ENCODE assay signal across 1 cellular context in the genomic region with DNA sequence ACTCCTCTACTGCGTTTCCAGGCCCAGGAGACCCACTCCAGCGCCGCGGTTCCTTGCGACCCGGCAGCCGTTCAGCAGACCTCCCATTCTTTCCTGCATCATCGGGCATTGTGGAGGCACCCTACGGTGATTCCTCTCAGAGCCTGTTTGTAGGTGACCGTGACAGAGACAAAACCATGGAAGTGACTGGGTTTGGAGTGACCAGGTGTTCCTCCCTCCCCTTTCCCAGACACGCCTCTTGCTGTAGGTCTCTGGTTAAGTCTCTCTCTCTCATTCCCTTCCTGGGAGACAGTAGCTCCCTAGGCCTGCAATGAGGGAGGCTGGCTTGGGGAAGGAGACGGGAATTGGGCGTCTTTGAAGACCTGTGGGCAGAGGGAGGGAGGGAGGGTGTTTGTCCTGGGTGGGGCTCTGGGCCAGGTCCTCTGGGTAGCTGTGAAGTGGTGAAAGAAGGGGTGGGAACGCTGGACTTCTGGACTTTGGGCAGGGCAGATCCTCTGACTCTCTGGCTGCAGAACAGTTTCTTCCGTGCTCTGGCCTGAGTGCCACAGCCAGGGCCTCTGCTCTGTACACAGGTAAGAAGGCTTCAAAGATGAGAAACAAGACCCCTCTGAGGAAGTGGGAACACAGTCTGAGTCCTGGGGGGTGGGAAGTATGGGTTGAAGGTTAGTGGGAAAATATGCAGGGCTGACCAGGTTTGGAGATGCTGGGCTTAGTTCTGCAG.
TF ChIP-seq lines count a peak whose summit lies in the region.

No MANE protein-coding gene starts in this region.

TF ChIP-seq in HepG2, 621 proteins besides CTCF, POLR2A, EP300 and RAD21 (continued from another document and continues in another):
- TF ChIP-seq SUZ12 (IDR thresholded peaks at IDR 0.05; ENCODE audit: low read depth, low read length) (no peak), ZNF333 (CRISPR knock-in tag; IDR thresholded peaks at IDR 0.05; ENCODE audit: borderline replicate concordance) (0 out of 2 replicates have a peak, but pooled peaks have one; percentile 50), ZNF124 (CRISPR knock-in tag; IDR thresholded peaks at IDR 0.05) (peak; percentile 13), ESRRA (CRISPR knock-in tag; IDR thresholded peaks at IDR 0.05; ENCODE audit: low read depth) (0 out of 2 replicates have a peak, but pooled peaks have one; percentile 77), ZNF556 (CRISPR knock-in tag; IDR thresholded peaks at IDR 0.05; ENCODE audit: borderline replicate concordance) (0 out of 2 replicates have a peak, but pooled peaks have one; percentile 20), ARNTL (CRISPR knock-in tag; IDR thresholded peaks at IDR 0.05) (peak; percentile 72), SMAD9 (CRISPR knock-in tag; IDR thresholded peaks at IDR 0.05) (no peak), SALL1 (CRISPR knock-in tag; IDR thresholded peaks at IDR 0.05) (peak; percentile 70), SOX13 (IDR thresholded peaks at IDR 0.05) (0 out of 2 replicates have a peak, but pooled peaks have one; percentile 24), SOX13 (CRISPR knock-in tag; conservative IDR thresholded peaks at IDR 0.05 in 1 of 2, IDR thresholded peaks at IDR 0.05 in 1 of 2) (peak in 1 of 2 experiments; percentile 62; a peak in 2 of 4 replicates), GATAD1 (CRISPR knock-in tag; IDR thresholded peaks at IDR 0.05) (peak; percentile 47; the same call in 1 of the 2 replicates), SOX5 (CRISPR knock-in tag; IDR thresholded peaks at IDR 0.05; ENCODE audit: borderline replicate concordance) (peak; percentile 44; the same call in 1 of the 2 replicates), ZNF772 (CRISPR knock-in tag; IDR thresholded peaks at IDR 0.05) (peak; percentile 63), WIZ (CRISPR knock-in tag; IDR thresholded peaks at IDR 0.05) (0 out of 2 replicates have a peak, but pooled peaks have one; percentile 14), CBFB (CRISPR knock-in tag; IDR thresholded peaks at IDR 0.05) (no peak), FOSL2 (CRISPR knock-in tag; IDR thresholded peaks at IDR 0.05) (no peak), ZNF251 (CRISPR knock-in tag; IDR thresholded peaks at IDR 0.05) (no peak), SMYD3 (CRISPR knock-in tag; IDR thresholded peaks at IDR 0.05) (peak; percentile 84; the same call in 1 of the 2 replicates), ZNF430 (CRISPR knock-in tag; IDR thresholded peaks at IDR 0.05) (0 out of 2 replicates have a peak, but pooled peaks have one; percentile 64), ZBTB42 (CRISPR knock-in tag; IDR thresholded peaks at IDR 0.05) (no peak; the same call in 1 of the 2 replicates), ZSCAN21 (CRISPR knock-in tag; IDR thresholded peaks at IDR 0.05; ENCODE audit: borderline replicate concordance) (0 out of 2 replicates have a peak, but pooled peaks have one; percentile 39), ZNF713 (CRISPR knock-in tag; IDR thresholded peaks at IDR 0.05) (peak; percentile 38; the same call in 1 of the 2 replicates), HNRNPK (IDR thresholded peaks at IDR 0.05; ENCODE audit: low read depth, low read length, poor library complexity, severe bottlenecking) (peak; percentile 46), POLR2AphosphoS5 (IDR thresholded peaks at IDR 0.05; ENCODE audit: low read depth, low read length) (peak; percentile 84), IRX3 (CRISPR knock-in tag; IDR thresholded peaks at IDR 0.05; ENCODE audit: borderline replicate concordance, low read depth) (0 out of 2 replicates have a peak, but pooled peaks have one; percentile 21), BRCA1 (CRISPR knock-in tag; IDR thresholded peaks at IDR 0.05) (no peak), GFI1 (CRISPR knock-in tag; IDR thresholded peaks at IDR 0.05; ENCODE audit: borderline replicate concordance) (no peak; the same call in none of the 2 replicates), ZNF383 (CRISPR knock-in tag; IDR thresholded peaks at IDR 0.05; ENCODE audit: borderline replicate concordance) (peak; percentile 84; the same call in 1 of the 2 replicates), ZNF510 (CRISPR knock-in tag; IDR thresholded peaks at IDR 0.05; ENCODE audit: low read depth) (0 out of 2 replicates have a peak, but pooled peaks have one; percentile 65), XBP1 (CRISPR knock-in tag; IDR thresholded peaks at IDR 0.05) (no peak)
- TF ChIP-seq, protein P1, sequence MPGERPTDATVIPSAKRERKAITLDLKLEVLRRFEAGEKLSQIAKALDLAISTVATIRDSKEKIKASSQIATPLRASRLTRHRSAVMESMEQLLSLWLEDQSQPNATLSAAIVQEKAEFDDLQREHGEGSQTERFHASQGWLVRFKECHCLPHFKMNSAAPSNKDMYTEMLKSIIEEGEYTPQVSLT (CRISPR knock-in tag; IDR thresholded peaks at IDR 0.05; ENCODE audit: borderline replicate concordance, low read depth), result 0 out of 2 replicates have a peak, but pooled peaks have one; percentile 68
- TF ChIP-seq, protein P2, sequence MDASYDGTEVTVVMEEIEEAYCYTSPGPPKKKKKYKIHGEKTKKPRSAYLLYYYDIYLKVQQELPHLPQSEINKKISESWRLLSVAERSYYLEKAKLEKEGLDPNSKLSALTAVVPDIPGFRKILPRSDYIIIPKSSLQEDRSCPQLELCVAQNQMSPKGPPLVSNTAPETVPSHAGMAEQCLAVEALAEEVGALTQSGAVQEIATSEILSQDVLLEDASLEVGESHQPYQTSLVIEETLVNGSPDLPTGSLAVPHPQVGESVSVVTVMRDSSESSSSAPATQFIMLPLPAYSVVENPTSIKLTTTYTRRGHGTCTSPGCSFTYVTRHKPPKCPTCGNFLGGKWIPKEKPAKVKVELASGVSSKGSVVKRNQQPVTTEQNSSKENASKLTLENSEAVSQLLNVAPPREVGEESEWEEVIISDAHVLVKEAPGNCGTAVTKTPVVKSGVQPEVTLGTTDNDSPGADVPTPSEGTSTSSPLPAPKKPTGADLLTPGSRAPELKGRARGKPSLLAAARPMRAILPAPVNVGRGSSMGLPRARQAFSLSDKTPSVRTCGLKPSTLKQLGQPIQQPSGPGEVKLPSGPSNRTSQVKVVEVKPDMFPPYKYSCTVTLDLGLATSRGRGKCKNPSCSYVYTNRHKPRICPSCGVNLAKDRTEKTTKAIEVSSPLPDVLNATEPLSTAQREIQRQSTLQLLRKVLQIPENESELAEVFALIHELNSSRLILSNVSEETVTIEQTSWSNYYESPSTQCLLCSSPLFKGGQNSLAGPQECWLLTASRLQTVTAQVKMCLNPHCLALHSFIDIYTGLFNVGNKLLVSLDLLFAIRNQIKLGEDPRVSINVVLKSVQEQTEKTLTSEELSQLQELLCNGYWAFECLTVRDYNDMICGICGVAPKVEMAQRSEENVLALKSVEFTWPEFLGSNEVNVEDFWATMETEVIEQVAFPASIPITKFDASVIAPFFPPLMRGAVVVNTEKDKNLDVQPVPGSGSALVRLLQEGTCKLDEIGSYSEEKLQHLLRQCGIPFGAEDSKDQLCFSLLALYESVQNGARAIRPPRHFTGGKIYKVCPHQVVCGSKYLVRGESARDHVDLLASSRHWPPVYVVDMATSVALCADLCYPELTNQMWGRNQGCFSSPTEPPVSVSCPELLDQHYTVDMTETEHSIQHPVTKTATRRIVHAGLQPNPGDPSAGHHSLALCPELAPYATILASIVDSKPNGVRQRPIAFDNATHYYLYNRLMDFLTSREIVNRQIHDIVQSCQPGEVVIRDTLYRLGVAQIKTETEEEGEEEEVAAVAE (CRISPR knock-in tag; IDR thresholded peaks at IDR 0.05; ENCODE audit: borderline replicate concordance), result peak; percentile 35; the same call in 1 of the 2 replicates
- TF ChIP-seq, protein P3, sequence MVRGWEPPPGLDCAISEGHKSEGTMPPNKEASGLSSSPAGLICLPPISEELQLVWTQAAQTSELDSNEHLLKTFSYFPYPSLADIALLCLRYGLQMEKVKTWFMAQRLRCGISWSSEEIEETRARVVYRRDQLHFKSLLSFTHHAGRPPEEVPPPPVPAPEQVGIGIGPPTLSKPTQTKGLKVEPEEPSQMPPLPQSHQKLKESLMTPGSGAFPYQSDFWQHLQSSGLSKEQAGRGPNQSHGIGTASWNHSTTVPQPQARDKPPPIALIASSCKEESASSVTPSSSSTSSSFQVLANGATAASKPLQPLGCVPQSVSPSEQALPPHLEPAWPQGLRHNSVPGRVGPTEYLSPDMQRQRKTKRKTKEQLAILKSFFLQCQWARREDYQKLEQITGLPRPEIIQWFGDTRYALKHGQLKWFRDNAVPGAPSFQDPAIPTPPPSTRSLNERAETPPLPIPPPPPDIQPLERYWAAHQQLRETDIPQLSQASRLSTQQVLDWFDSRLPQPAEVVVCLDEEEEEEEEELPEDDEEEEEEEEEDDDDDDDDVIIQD (CRISPR knock-in tag; IDR thresholded peaks at IDR 0.05; ENCODE audit: low read depth), result 0 out of 2 replicates have a peak, but pooled peaks have one; percentile 50
- TF ChIP-seq, protein P4, sequence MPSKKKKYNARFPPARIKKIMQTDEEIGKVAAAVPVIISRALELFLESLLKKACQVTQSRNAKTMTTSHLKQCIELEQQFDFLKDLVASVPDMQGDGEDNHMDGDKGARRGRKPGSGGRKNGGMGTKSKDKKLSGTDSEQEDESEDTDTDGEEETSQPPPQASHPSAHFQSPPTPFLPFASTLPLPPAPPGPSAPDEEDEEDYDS (CRISPR knock-in tag; IDR thresholded peaks at IDR 0.05), result peak; percentile 75
- TF ChIP-seq, protein P5, sequence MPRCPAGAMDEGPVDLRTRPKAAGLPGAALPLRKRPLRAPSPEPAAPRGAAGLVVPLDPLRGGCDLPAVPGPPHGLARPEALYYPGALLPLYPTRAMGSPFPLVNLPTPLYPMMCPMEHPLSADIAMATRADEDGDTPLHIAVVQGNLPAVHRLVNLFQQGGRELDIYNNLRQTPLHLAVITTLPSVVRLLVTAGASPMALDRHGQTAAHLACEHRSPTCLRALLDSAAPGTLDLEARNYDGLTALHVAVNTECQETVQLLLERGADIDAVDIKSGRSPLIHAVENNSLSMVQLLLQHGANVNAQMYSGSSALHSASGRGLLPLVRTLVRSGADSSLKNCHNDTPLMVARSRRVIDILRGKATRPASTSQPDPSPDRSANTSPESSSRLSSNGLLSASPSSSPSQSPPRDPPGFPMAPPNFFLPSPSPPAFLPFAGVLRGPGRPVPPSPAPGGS (CRISPR knock-in tag; IDR thresholded peaks at IDR 0.05), result 0 out of 2 replicates have a peak, but pooled peaks have one; percentile 60
- TF ChIP-seq, protein P6, sequence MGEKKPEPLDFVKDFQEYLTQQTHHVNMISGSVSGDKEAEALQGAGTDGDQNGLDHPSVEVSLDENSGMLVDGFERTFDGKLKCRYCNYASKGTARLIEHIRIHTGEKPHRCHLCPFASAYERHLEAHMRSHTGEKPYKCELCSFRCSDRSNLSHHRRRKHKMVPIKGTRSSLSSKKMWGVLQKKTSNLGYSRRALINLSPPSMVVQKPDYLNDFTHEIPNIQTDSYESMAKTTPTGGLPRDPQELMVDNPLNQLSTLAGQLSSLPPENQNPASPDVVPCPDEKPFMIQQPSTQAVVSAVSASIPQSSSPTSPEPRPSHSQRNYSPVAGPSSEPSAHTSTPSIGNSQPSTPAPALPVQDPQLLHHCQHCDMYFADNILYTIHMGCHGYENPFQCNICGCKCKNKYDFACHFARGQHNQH (CRISPR knock-in tag; IDR thresholded peaks at IDR 0.05), result peak; percentile 56; the same call in 1 of the 2 replicates
- TF ChIP-seq, protein P7, sequence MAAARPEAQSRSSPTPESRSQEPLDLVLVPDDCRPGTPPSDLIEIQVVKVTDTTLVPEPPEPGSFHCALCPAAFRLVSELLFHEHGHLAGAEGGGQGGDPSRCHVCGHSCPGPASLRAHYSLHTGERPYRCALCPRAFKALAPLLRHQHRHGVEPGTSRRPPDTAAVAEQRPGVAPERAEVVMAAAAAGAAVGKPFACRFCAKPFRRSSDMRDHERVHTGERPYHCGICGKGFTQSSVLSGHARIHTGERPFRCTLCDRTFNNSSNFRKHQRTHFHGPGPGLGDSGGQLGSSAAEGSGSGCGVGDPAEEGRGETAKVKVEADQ (CRISPR knock-in tag; IDR thresholded peaks at IDR 0.05; ENCODE audit: borderline replicate concordance), result peak; percentile 61
- TF ChIP-seq, protein P8, sequence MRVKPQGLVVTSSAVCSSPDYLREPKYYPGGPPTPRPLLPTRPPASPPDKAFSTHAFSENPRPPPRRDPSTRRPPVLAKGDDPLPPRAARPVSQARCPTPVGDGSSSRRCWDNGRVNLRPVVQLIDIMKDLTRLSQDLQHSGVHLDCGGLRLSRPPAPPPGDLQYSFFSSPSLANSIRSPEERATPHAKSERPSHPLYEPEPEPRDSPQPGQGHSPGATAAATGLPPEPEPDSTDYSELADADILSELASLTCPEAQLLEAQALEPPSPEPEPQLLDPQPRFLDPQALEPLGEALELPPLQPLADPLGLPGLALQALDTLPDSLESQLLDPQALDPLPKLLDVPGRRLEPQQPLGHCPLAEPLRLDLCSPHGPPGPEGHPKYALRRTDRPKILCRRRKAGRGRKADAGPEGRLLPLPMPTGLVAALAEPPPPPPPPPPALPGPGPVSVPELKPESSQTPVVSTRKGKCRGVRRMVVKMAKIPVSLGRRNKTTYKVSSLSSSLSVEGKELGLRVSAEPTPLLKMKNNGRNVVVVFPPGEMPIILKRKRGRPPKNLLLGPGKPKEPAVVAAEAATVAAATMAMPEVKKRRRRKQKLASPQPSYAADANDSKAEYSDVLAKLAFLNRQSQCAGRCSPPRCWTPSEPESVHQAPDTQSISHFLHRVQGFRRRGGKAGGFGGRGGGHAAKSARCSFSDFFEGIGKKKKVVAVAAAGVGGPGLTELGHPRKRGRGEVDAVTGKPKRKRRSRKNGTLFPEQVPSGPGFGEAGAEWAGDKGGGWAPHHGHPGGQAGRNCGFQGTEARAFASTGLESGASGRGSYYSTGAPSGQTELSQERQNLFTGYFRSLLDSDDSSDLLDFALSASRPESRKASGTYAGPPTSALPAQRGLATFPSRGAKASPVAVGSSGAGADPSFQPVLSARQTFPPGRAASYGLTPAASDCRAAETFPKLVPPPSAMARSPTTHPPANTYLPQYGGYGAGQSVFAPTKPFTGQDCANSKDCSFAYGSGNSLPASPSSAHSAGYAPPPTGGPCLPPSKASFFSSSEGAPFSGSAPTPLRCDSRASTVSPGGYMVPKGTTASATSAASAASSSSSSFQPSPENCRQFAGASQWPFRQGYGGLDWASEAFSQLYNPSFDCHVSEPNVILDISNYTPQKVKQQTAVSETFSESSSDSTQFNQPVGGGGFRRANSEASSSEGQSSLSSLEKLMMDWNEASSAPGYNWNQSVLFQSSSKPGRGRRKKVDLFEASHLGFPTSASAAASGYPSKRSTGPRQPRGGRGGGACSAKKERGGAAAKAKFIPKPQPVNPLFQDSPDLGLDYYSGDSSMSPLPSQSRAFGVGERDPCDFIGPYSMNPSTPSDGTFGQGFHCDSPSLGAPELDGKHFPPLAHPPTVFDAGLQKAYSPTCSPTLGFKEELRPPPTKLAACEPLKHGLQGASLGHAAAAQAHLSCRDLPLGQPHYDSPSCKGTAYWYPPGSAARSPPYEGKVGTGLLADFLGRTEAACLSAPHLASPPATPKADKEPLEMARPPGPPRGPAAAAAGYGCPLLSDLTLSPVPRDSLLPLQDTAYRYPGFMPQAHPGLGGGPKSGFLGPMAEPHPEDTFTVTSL (CRISPR knock-in tag; IDR thresholded peaks at IDR 0.05; ENCODE audit: borderline replicate concordance), result 0 out of 2 replicates have a peak, but pooled peaks have one; percentile 44
- TF ChIP-seq, protein P9, sequence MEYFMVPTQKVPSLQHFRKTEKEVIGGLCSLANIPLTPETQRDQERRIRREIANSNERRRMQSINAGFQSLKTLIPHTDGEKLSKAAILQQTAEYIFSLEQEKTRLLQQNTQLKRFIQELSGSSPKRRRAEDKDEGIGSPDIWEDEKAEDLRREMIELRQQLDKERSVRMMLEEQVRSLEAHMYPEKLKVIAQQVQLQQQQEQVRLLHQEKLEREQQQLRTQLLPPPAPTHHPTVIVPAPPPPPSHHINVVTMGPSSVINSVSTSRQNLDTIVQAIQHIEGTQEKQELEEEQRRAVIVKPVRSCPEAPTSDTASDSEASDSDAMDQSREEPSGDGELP (IDR thresholded peaks at IDR 0.05; ENCODE audit: borderline replicate concordance, low read depth), result 0 out of 2 replicates have a peak, but pooled peaks have one; percentile 49
